In the genomic region with DNA sequence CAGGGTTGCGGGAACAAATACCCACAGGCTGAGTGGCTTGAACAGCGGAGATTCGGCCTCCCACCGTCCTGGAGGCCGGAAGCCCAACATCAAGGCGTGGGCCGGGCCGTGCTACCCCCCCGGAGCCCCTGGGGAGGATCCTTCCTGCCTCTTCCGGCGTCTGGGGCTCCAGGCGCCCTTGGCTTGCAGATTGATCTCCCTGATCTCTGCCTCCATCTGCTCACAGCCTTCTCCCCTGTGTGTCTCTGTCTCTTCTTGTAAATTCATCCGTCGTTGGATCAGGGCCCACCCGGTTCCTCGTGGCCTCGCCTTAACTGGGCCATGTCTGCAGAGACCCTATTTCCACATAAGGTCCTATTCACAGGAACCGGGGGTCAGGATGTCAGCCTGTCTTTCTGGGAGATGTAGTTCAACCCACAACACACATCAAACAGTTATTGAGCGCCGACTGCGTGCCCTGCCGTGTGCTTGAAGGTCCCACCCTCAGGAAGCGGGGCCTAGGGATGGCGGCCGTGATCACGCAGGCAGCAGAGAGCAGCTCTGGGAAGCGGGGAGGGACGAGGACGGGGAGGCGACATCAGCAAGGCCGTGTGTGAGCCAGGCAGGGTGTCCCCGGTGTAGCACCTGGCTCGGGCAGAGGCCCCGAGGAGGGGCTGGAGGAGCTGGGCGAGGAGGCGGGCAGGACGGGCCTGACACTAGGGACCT, we compare ENCODE assay signal across 1 cellular context.
TF ChIP-seq lines count a peak whose summit lies in the region.

No MANE protein-coding gene starts in this region.

TF ChIP-seq in K562, 482 proteins besides CTCF, POLR2A, EP300 and RAD21 (continued from another document and continues in another):
- TF ChIP-seq, protein P1, sequence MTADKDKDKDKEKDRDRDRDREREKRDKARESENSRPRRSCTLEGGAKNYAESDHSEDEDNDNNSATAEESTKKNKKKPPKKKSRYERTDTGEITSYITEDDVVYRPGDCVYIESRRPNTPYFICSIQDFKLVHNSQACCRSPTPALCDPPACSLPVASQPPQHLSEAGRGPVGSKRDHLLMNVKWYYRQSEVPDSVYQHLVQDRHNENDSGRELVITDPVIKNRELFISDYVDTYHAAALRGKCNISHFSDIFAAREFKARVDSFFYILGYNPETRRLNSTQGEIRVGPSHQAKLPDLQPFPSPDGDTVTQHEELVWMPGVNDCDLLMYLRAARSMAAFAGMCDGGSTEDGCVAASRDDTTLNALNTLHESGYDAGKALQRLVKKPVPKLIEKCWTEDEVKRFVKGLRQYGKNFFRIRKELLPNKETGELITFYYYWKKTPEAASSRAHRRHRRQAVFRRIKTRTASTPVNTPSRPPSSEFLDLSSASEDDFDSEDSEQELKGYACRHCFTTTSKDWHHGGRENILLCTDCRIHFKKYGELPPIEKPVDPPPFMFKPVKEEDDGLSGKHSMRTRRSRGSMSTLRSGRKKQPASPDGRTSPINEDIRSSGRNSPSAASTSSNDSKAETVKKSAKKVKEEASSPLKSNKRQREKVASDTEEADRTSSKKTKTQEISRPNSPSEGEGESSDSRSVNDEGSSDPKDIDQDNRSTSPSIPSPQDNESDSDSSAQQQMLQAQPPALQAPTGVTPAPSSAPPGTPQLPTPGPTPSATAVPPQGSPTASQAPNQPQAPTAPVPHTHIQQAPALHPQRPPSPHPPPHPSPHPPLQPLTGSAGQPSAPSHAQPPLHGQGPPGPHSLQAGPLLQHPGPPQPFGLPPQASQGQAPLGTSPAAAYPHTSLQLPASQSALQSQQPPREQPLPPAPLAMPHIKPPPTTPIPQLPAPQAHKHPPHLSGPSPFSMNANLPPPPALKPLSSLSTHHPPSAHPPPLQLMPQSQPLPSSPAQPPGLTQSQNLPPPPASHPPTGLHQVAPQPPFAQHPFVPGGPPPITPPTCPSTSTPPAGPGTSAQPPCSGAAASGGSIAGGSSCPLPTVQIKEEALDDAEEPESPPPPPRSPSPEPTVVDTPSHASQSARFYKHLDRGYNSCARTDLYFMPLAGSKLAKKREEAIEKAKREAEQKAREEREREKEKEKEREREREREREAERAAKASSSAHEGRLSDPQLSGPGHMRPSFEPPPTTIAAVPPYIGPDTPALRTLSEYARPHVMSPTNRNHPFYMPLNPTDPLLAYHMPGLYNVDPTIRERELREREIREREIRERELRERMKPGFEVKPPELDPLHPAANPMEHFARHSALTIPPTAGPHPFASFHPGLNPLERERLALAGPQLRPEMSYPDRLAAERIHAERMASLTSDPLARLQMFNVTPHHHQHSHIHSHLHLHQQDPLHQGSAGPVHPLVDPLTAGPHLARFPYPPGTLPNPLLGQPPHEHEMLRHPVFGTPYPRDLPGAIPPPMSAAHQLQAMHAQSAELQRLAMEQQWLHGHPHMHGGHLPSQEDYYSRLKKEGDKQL (CRISPR knock-in tag; IDR thresholded peaks at IDR 0.05; ENCODE audit: borderline replicate concordance) = no peak
- TF ChIP-seq, protein P2, sequence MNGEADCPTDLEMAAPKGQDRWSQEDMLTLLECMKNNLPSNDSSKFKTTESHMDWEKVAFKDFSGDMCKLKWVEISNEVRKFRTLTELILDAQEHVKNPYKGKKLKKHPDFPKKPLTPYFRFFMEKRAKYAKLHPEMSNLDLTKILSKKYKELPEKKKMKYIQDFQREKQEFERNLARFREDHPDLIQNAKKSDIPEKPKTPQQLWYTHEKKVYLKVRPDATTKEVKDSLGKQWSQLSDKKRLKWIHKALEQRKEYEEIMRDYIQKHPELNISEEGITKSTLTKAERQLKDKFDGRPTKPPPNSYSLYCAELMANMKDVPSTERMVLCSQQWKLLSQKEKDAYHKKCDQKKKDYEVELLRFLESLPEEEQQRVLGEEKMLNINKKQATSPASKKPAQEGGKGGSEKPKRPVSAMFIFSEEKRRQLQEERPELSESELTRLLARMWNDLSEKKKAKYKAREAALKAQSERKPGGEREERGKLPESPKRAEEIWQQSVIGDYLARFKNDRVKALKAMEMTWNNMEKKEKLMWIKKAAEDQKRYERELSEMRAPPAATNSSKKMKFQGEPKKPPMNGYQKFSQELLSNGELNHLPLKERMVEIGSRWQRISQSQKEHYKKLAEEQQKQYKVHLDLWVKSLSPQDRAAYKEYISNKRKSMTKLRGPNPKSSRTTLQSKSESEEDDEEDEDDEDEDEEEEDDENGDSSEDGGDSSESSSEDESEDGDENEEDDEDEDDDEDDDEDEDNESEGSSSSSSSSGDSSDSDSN (IDR thresholded peaks at IDR 0.05; ENCODE audit: borderline replicate concordance in 1 of 2, low read depth in 2 of 2, low read length in 2 of 2) = 0 out of 4 replicates have a peak, but pooled peaks of 1 of the 2 experiments have one; percentile 58
- TF ChIP-seq BRCA1 (IDR thresholded peaks at IDR 0.05) (no peak), BRCA1 (CRISPR knock-in tag; IDR thresholded peaks at IDR 0.05) (no peak), ZBTB7A (IDR thresholded peaks at IDR 0.05; ENCODE audit: borderline replicate concordance, control insufficient read depth, low read depth, low read length) (peak; percentile 94), ZNF143 (CRISPR knock-in tag; IDR thresholded peaks at IDR 0.05) (peak; percentile 53; the same call in 1 of the 2 replicates), MTA3 (IDR thresholded peaks at IDR 0.05; ENCODE audit: borderline replicate concordance) (0 out of 2 replicates have a peak, but pooled peaks have one; percentile 43), EWSR1 (IDR thresholded peaks at IDR 0.05; ENCODE audit: borderline replicate concordance, low read depth, partially characterized antibody) (no peak), PHF8 (IDR thresholded peaks at IDR 0.05; ENCODE audit: borderline replicate concordance, low read length) (peak; percentile 37; the same call in 1 of the 2 replicates), CXXC5 (CRISPR knock-in tag; IDR thresholded peaks at IDR 0.05) (peak; percentile 62), GTF2A2 (tag; IDR thresholded peaks at IDR 0.05) (no peak), TRIM28 (IDR thresholded peaks at IDR 0.05) (no peak)
- TF ChIP-seq, protein P3, sequence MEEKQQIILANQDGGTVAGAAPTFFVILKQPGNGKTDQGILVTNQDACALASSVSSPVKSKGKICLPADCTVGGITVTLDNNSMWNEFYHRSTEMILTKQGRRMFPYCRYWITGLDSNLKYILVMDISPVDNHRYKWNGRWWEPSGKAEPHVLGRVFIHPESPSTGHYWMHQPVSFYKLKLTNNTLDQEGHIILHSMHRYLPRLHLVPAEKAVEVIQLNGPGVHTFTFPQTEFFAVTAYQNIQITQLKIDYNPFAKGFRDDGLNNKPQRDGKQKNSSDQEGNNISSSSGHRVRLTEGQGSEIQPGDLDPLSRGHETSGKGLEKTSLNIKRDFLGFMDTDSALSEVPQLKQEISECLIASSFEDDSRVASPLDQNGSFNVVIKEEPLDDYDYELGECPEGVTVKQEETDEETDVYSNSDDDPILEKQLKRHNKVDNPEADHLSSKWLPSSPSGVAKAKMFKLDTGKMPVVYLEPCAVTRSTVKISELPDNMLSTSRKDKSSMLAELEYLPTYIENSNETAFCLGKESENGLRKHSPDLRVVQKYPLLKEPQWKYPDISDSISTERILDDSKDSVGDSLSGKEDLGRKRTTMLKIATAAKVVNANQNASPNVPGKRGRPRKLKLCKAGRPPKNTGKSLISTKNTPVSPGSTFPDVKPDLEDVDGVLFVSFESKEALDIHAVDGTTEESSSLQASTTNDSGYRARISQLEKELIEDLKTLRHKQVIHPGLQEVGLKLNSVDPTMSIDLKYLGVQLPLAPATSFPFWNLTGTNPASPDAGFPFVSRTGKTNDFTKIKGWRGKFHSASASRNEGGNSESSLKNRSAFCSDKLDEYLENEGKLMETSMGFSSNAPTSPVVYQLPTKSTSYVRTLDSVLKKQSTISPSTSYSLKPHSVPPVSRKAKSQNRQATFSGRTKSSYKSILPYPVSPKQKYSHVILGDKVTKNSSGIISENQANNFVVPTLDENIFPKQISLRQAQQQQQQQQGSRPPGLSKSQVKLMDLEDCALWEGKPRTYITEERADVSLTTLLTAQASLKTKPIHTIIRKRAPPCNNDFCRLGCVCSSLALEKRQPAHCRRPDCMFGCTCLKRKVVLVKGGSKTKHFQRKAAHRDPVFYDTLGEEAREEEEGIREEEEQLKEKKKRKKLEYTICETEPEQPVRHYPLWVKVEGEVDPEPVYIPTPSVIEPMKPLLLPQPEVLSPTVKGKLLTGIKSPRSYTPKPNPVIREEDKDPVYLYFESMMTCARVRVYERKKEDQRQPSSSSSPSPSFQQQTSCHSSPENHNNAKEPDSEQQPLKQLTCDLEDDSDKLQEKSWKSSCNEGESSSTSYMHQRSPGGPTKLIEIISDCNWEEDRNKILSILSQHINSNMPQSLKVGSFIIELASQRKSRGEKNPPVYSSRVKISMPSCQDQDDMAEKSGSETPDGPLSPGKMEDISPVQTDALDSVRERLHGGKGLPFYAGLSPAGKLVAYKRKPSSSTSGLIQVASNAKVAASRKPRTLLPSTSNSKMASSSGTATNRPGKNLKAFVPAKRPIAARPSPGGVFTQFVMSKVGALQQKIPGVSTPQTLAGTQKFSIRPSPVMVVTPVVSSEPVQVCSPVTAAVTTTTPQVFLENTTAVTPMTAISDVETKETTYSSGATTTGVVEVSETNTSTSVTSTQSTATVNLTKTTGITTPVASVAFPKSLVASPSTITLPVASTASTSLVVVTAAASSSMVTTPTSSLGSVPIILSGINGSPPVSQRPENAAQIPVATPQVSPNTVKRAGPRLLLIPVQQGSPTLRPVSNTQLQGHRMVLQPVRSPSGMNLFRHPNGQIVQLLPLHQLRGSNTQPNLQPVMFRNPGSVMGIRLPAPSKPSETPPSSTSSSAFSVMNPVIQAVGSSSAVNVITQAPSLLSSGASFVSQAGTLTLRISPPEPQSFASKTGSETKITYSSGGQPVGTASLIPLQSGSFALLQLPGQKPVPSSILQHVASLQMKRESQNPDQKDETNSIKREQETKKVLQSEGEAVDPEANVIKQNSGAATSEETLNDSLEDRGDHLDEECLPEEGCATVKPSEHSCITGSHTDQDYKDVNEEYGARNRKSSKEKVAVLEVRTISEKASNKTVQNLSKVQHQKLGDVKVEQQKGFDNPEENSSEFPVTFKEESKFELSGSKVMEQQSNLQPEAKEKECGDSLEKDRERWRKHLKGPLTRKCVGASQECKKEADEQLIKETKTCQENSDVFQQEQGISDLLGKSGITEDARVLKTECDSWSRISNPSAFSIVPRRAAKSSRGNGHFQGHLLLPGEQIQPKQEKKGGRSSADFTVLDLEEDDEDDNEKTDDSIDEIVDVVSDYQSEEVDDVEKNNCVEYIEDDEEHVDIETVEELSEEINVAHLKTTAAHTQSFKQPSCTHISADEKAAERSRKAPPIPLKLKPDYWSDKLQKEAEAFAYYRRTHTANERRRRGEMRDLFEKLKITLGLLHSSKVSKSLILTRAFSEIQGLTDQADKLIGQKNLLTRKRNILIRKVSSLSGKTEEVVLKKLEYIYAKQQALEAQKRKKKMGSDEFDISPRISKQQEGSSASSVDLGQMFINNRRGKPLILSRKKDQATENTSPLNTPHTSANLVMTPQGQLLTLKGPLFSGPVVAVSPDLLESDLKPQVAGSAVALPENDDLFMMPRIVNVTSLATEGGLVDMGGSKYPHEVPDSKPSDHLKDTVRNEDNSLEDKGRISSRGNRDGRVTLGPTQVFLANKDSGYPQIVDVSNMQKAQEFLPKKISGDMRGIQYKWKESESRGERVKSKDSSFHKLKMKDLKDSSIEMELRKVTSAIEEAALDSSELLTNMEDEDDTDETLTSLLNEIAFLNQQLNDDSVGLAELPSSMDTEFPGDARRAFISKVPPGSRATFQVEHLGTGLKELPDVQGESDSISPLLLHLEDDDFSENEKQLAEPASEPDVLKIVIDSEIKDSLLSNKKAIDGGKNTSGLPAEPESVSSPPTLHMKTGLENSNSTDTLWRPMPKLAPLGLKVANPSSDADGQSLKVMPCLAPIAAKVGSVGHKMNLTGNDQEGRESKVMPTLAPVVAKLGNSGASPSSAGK (IDR thresholded peaks at IDR 0.05) = peak; percentile 86
- TF ChIP-seq, protein P4, sequence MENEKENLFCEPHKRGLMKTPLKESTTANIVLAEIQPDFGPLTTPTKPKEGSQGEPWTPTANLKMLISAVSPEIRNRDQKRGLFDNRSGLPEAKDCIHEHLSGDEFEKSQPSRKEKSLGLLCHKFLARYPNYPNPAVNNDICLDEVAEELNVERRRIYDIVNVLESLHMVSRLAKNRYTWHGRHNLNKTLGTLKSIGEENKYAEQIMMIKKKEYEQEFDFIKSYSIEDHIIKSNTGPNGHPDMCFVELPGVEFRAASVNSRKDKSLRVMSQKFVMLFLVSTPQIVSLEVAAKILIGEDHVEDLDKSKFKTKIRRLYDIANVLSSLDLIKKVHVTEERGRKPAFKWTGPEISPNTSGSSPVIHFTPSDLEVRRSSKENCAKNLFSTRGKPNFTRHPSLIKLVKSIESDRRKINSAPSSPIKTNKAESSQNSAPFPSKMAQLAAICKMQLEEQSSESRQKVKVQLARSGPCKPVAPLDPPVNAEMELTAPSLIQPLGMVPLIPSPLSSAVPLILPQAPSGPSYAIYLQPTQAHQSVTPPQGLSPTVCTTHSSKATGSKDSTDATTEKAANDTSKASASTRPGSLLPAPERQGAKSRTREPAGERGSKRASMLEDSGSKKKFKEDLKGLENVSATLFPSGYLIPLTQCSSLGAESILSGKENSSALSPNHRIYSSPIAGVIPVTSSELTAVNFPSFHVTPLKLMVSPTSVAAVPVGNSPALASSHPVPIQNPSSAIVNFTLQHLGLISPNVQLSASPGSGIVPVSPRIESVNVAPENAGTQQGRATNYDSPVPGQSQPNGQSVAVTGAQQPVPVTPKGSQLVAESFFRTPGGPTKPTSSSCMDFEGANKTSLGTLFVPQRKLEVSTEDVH (IDR thresholded peaks at IDR 0.05; ENCODE audit: low read depth, partially characterized antibody) = no peak
- TF ChIP-seq, protein P5, sequence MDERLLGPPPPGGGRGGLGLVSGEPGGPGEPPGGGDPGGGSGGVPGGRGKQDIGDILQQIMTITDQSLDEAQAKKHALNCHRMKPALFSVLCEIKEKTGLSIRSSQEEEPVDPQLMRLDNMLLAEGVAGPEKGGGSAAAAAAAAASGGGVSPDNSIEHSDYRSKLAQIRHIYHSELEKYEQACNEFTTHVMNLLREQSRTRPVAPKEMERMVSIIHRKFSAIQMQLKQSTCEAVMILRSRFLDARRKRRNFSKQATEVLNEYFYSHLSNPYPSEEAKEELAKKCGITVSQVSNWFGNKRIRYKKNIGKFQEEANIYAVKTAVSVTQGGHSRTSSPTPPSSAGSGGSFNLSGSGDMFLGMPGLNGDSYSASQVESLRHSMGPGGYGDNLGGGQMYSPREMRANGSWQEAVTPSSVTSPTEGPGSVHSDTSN (CRISPR knock-in tag; IDR thresholded peaks at IDR 0.05; ENCODE audit: low read depth) = no peak
- TF ChIP-seq, protein P5 (tag; conservative IDR thresholded peaks at IDR 0.05; ENCODE audit: low read depth) = no peak
- TF ChIP-seq, protein P6, sequence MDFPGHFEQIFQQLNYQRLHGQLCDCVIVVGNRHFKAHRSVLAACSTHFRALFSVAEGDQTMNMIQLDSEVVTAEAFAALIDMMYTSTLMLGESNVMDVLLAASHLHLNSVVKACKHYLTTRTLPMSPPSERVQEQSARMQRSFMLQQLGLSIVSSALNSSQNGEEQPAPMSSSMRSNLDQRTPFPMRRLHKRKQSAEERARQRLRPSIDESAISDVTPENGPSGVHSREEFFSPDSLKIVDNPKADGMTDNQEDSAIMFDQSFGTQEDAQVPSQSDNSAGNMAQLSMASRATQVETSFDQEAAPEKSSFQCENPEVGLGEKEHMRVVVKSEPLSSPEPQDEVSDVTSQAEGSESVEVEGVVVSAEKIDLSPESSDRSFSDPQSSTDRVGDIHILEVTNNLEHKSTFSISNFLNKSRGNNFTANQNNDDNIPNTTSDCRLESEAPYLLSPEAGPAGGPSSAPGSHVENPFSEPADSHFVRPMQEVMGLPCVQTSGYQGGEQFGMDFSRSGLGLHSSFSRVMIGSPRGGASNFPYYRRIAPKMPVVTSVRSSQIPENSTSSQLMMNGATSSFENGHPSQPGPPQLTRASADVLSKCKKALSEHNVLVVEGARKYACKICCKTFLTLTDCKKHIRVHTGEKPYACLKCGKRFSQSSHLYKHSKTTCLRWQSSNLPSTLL (IDR thresholded peaks at IDR 0.05) = no peak
